ENCODE assay signal across 9 cellular contexts in genomic region chr15:65377976-65378366, GRCh38. TPM values are rescaled to one million over a fixed set of nuclear protein-coding genes. Genes with fewer than 3 reads are reported as not detected.
DNase-seq lines count a peak whose midpoint lies in the region; TF ChIP-seq lines count a peak whose summit lies in the region.
"Had no signal": no experiment of that assay in that cellular context is flagged by ENCODE, and none has a peak within 500 bp of the region (broad histone marks: within the 10 kb centered on the region; RNA-seq: fewer than 3 reads in every experiment).

Gene IGDCC3, minus strand, starts transcription at chr15:65378002. Its CDS starts 214 bp downstream, at chr15:65377788.

- WGBS in testis, 2 donors, result 1% methylated on average over 27 of the region's 42 CpGs; no CpG with 5 or more reads in 1 of the 2 donors

- H3K9me3 ChIP-seq in testis, result no peaks in the 10 kb centered on the region

- TF ChIP-seq CTCF in astrocyte of the spinal cord (IDR thresholded peaks at IDR 0.05; ENCODE audit: low read depth, low read length) (no peak), kidney epithelial cell (IDR thresholded peaks at IDR 0.05; ENCODE audit: insufficient read depth, low read length, poor library complexity, severe bottlenecking) (no peak), testis (IDR thresholded peaks at IDR 0.05) (no peak)

- in situ Hi-C loops in astrocyte of the spinal cord (cut with HindIII; ENCODE audit: low sequenced_read_pairs), result no loop called here

- no peaks in the 10 kb centered on the region for H3K9me3 Mint-ChIP-seq in T-helper 1 cell treated with Interleukin-12 subunit alpha and Interleukin-12 subunit beta and Interleukin-4 antibody, amounts not matched to agents 30 μg/mL and 1 μg/mL, for 36 hours

- H3K27me3 Mint-ChIP-seq in T-helper 1 cell treated with Interleukin-12 subunit alpha and Interleukin-12 subunit beta and Interleukin-4 antibody, amounts not matched to agents 30 μg/mL and 1 μg/mL, for 36 hours (ENCODE audit: low read depth), result peaks cover 85% of the 10 kb centered on the region

- no peak within 1 kb of the TSS for H3K27ac ChIP-seq in testis

- intact Hi-C loops in testis (cut with DNase I; ENCODE audit: low total_unique reads), result no loop called here

- H3K36me3 ChIP-seq in kidney epithelial cell (ENCODE audit: control insufficient read depth, insufficient read depth, low read length) (no peaks in the 10 kb centered on the region), testis (ENCODE audit: low read depth, missing control alignments) (no peaks in the 10 kb centered on the region)

- DNase-seq in T-helper 1 cell (no peak), astrocyte of the spinal cord (ENCODE audit: low read depth, low spot score) (no peak), kidney epithelial cell (ENCODE audit: low read depth) (no peak), testis (no peak), Ammon's horn (ENCODE audit: low spot score) (no peak), DMS79 treated with DMSO at 0.1 percent for 48 hours (lab: John Stamatoyannopoulos, UW) (no peak), HUDEP-2 (lab: John Stamatoyannopoulos, UW; ENCODE audit: unreplicated experiment in 76 of 76) (no peak)

- peaks cover 32% of the 10 kb centered on the region for H3K27me3 ChIP-seq in kidney epithelial cell (ENCODE audit: control insufficient read depth, insufficient read depth, low read length)
- H3K27me3 ChIP-seq in testis, result no peaks in the 10 kb centered on the region

- H3K4me3 ChIP-seq in astrocyte of the spinal cord (ENCODE audit: low read depth, low read length) (peak within 1 kb of the TSS; percentile 40), kidney epithelial cell (ENCODE audit: low read depth, low read length) (peak within 1 kb of the TSS; percentile 39), testis (peak within 1 kb of the TSS; percentile 50 to 65)

- no peaks in the 10 kb centered on the region for H3K36me3 Mint-ChIP-seq in T-helper 1 cell treated with Interleukin-12 subunit alpha and Interleukin-12 subunit beta and Interleukin-4 antibody, amounts not matched to agents 30 μg/mL and 1 μg/mL, for 36 hours (ENCODE audit: low read depth)

- no peak within 1 kb of the TSS for H3K27ac Mint-ChIP-seq in T-helper 1 cell treated with Interleukin-12 subunit alpha and Interleukin-12 subunit beta and Interleukin-4 antibody, amounts not matched to agents 30 μg/mL and 1 μg/mL, for 36 hours

- peaks cover 9% of the 10 kb centered on the region for H3K4me1 ChIP-seq in testis

- no peak for TF ChIP-seq POLR2A in testis (IDR thresholded peaks at IDR 0.05)

- peaks cover 10% of the 10 kb centered on the region for H3K4me1 Mint-ChIP-seq in T-helper 1 cell treated with Interleukin-12 subunit alpha and Interleukin-12 subunit beta and Interleukin-4 antibody, amounts not matched to agents 30 μg/mL and 1 μg/mL, for 36 hours (ENCODE audit: low read depth)

- peak within 1 kb of the TSS; percentile 36 for H3K4me3 Mint-ChIP-seq in T-helper 1 cell treated with Interleukin-12 subunit alpha and Interleukin-12 subunit beta and Interleukin-4 antibody, amounts not matched to agents 30 μg/mL and 1 μg/mL, for 36 hours

RNA-seq across cellular contexts. Expression of gene IGDCC3, which starts in this region (rescaled TPM):
- total RNA-seq in kidney epithelial cell (0.13 and 0.27 TPM in 2 replicates), testis (1 to 10 TPM; 6.5 TPM)
- polyA plus RNA-seq in testis (ENCODE audit: insufficient read depth, low read depth, low replicate concordance), result 5.8 TPM
- total RNA-seq: Daoy had no signal
